8 cellular contexts compared by ENCODE assay signal in the genomic region with DNA sequence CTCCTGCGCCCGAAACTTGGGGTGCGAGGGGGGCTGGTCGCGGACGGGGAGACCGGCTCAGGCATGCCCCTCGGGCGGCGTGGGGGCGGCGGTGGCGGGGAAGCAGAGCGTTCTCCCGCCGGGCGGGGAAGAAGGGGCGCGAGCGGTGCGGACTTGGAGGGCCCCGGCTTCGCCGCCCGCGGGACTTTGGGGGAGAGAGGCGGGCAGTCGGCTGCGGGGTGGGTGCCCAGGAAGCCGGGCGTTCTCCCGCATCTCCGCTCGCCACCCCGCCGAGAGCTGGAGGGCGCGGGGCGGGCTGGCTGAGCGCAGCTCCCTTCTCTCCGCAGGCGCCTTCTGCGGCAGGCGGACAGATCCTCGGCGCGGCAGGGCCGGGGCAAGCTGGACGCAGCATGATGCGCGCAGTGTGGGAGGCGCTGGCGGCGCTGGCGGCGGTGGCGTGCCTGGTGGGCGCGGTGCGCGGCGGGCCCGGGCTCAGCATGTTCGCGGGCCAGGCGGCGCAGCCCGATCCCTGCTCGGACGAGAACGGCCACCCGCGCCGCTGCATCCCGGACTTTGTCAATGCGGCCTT. TPM values are rescaled to one million over a fixed set of nuclear protein-coding genes. Genes with fewer than 3 reads are reported as not detected.
DNase-seq lines count a peak whose midpoint lies in the region; ATAC-seq lines count a peak whose summit lies in the region.

No MANE protein-coding gene starts in this region.

- intact Hi-C loops in Right ventricle myocardium inferior (cut with DNase I), result loop anchor here (5.0 kb wide), 1 partner anchor 80 kb away; no protein-coding TSS in a partner anchor
- intact Hi-C loops in cardiac septum (cut with DNase I), result loop anchor here (5.0 kb wide), 2 partner anchors 45 to 220 kb away; no protein-coding TSS in a partner anchor
- intact Hi-C loops in Right ventricle myocardium superior (cut with DNase I), result loop anchor here (10.0 kb wide), 1 partner anchor 93 kb away; no protein-coding TSS in a partner anchor

- H2BK5ac ChIP-seq in trophoblast cell (ENCODE audit: low read depth, low read length, poor library complexity), result no peak overlapping the region

- peaks cover 4 to 15% of the 10 kb centered on the region in 2 experiments for H3K4me1 ChIP-seq in trophoblast cell (ENCODE audit: control insufficient read depth in 1 of 2, insufficient read depth in 2 of 2, low read length in 2 of 2)

- no peak overlapping the region for H2AK5ac ChIP-seq in trophoblast cell (ENCODE audit: low read length)

- H3K27me3 ChIP-seq in trophoblast cell (ENCODE audit: insufficient read depth, low read length), result peaks cover 54% of the 10 kb centered on the region

- no peak overlapping the region for H3K14ac ChIP-seq in trophoblast cell (ENCODE audit: low read length)

- H3K9ac ChIP-seq in trophoblast cell (ENCODE audit: low read length), result no peak overlapping the region

- no peak overlapping the region for H4K12ac ChIP-seq in trophoblast cell (ENCODE audit: low read depth, low read length)

- H3K4ac ChIP-seq in trophoblast cell (ENCODE audit: low read depth, low read length), result no peak overlapping the region

- no peak overlapping the region for H3K27ac ChIP-seq in trophoblast cell (ENCODE audit: low read depth, low read length)

- DNase-seq in Right ventricle myocardium inferior (ENCODE audit: missing footprints) (peak; percentile 69), cardiac septum (ENCODE audit: low spot score) (no peak), Right ventricle myocardium superior (peak; percentile 53), trophoblast cell (peak in 1 of 2 donors; percentile 58), glomerular visceral epithelial cell (ENCODE audit: extremely low spot score) (no peak)
- DNase-seq in activated CD8-positive, alpha-beta memory T cell treated with anti-CD3 and anti-CD28 coated beads, Interleukin-2, amount 50 U/mL, for 4 hours, result peak; percentile 24

- H4K8ac ChIP-seq in trophoblast cell (ENCODE audit: low read depth, low read length), result no peak overlapping the region

- no peaks in the 10 kb centered on the region for H3K79me1 ChIP-seq in trophoblast cell (ENCODE audit: low read length)

- no peaks in the 10 kb centered on the region for H3K36me3 ChIP-seq in trophoblast cell (ENCODE audit: control insufficient read depth in 1 of 2, insufficient read depth in 2 of 2, low read length in 2 of 2)

- H3K4me3 ChIP-seq in trophoblast cell (ENCODE audit: low read depth, low read length), result peak overlapping the region; percentile 72

- H2AFZ ChIP-seq in trophoblast cell (ENCODE audit: insufficient read depth, low read length, poor library complexity), result no peak overlapping the region

- WGBS in trophoblast cell (ENCODE audit: extremely low coverage, insufficient coverage, insufficient read length), result no CpG with 5 or more reads among the region's 76 CpGs

- H2BK120ac ChIP-seq in trophoblast cell (ENCODE audit: insufficient read depth, low read length, poor library complexity), result no peak overlapping the region

- no peak overlapping the region for H3K23ac ChIP-seq in trophoblast cell (ENCODE audit: low read length)

- ATAC-seq in Right ventricle myocardium inferior (peak; percentile 64), Right ventricle myocardium superior (ENCODE audit: poor library complexity) (peak; percentile 72), HG02852 (IDR thresholded peaks at IDR 0.05; ENCODE audit: unreplicated experiment) (no peak), HG02678 (IDR thresholded peaks at IDR 0.05; ENCODE audit: unreplicated experiment) (no peak)

- no peak overlapping the region for H2BK12ac ChIP-seq in trophoblast cell (ENCODE audit: low read length)

- H4K91ac ChIP-seq in trophoblast cell (ENCODE audit: low read depth, low read length), result no peak overlapping the region

- H3K4me2 ChIP-seq in trophoblast cell (ENCODE audit: low read length), result peak overlapping the region; percentile 91

- H3K18ac ChIP-seq in trophoblast cell (ENCODE audit: low read length), result no peak overlapping the region

- H3K79me2 ChIP-seq in trophoblast cell (ENCODE audit: control insufficient read depth, insufficient read depth, low read length, poor library complexity), result no peaks in the 10 kb centered on the region

- peaks cover 13% of the 10 kb centered on the region for H3K9me3 ChIP-seq in trophoblast cell (ENCODE audit: insufficient read depth, low read depth, low read length)

RNA-seq across cellular contexts. Expression of a gene that starts 0.8 kb away (rescaled TPM):
- 24.5 TPM for total RNA-seq in Right ventricle myocardium inferior
- total RNA-seq in cardiac septum, result 11.5 TPM
- 19.4 TPM for total RNA-seq in Right ventricle myocardium superior
- polyA plus RNA-seq in trophoblast cell (2013), result 0.92 and 1.1 TPM in 2 replicates

RNA-seq across cellular contexts. Expression of a gene that starts 56.6 kb away (rescaled TPM):
- total RNA-seq in Right ventricle myocardium inferior (2.8 TPM), cardiac septum (2.0 TPM), Right ventricle myocardium superior (2.5 TPM)
- 0.04 TPM in 1 of 2 replicates, not detected in the other for polyA plus RNA-seq in trophoblast cell (2013)

Comparison
In these comparisons a context has a peak if more than half of its experiments do, and no peak if none do; other contexts are left out.
1. DNase-seq: peak in Right ventricle myocardium inferior (single experiment), activated CD8-positive, alpha-beta memory T cell treated with anti-CD3 and anti-CD28 coated beads, Interleukin-2, amount 50 U/mL, for 4 hours (single experiment) and Right ventricle myocardium superior (single experiment); none in cardiac septum (single experiment) and glomerular visceral epithelial cell (single experiment).
2. ATAC-seq: peak in Right ventricle myocardium inferior (single experiment) and Right ventricle myocardium superior (single experiment); none in HG02852 (single experiment) and HG02678 (single experiment).